1 cellular context compared by ENCODE assay signal in the genomic region with DNA sequence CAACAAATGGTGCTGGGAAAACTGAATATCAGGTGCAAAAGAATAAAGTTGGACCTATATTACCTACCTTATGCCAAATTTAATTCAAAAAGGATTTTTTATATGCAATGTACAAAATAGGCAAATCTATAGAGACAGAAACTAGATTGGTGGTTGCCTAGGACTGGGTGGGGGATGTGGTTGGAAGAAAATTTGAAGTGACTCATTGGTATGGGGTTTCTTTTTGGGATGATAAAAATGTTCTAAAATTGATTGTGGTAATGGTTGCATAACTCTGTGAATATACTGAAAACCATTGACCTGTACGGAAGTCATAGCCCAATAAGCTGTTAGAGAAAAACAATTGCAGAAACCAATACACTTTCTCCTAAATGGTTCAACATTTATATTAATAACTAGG.
TF ChIP-seq lines count a peak whose summit lies in the region.

No MANE protein-coding gene starts in this region.

TF ChIP-seq in SK-N-SH, 30 proteins besides CTCF, POLR2A, EP300 and RAD21 (continued from another document):
- TF ChIP-seq, protein P1, sequence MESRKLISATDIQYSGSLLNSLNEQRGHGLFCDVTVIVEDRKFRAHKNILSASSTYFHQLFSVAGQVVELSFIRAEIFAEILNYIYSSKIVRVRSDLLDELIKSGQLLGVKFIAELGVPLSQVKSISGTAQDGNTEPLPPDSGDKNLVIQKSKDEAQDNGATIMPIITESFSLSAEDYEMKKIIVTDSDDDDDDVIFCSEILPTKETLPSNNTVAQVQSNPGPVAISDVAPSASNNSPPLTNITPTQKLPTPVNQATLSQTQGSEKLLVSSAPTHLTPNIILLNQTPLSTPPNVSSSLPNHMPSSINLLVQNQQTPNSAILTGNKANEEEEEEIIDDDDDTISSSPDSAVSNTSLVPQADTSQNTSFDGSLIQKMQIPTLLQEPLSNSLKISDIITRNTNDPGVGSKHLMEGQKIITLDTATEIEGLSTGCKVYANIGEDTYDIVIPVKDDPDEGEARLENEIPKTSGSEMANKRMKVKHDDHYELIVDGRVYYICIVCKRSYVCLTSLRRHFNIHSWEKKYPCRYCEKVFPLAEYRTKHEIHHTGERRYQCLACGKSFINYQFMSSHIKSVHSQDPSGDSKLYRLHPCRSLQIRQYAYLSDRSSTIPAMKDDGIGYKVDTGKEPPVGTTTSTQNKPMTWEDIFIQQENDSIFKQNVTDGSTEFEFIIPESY (IDR thresholded peaks at IDR 0.05; ENCODE audit: borderline replicate concordance, low read depth): no peak
- TF ChIP-seq, protein P2, sequence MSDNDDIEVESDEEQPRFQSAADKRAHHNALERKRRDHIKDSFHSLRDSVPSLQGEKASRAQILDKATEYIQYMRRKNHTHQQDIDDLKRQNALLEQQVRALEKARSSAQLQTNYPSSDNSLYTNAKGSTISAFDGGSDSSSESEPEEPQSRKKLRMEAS (IDR thresholded peaks at IDR 0.05; ENCODE audit: low read depth): no peak
- TF ChIP-seq GABPA (IDR thresholded peaks at IDR 0.05; ENCODE audit: low read depth): no peak
- TF ChIP-seq, protein P3, sequence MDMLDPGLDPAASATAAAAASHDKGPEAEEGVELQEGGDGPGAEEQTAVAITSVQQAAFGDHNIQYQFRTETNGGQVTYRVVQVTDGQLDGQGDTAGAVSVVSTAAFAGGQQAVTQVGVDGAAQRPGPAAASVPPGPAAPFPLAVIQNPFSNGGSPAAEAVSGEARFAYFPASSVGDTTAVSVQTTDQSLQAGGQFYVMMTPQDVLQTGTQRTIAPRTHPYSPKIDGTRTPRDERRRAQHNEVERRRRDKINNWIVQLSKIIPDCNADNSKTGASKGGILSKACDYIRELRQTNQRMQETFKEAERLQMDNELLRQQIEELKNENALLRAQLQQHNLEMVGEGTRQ (IDR thresholded peaks at IDR 0.05; ENCODE audit: borderline replicate concordance, low read depth, low read length): no peak
- no peak for TF ChIP-seq GATA2 (CRISPR knock-in tag; IDR thresholded peaks at IDR 0.05)
